ENCODE assay signal across 8 cellular contexts in the genomic region with DNA sequence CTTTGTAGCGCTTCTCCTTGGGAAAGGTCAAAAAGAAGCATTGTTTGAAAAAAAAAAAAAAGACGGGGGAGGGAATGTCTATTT. TPM values are rescaled to one million over a fixed set of nuclear protein-coding genes. Genes with fewer than 3 reads are reported as not detected.
DNase-seq lines count a peak whose midpoint lies in the region; ATAC-seq and TF ChIP-seq lines count a peak whose summit lies in the region.

A gene (minus strand): TSS at position 46 of the 84 bp plus-strand sequence. CDS start 5,302 bp downstream, outside the sequence.

- H3K4me1 Mint-ChIP-seq in neural crest cell, result peaks cover 81% of the 10 kb centered on the region
- H3K4me1 Mint-ChIP-seq in activated CD4-positive, alpha-beta T cell treated with anti-CD3 and anti-CD28 coated beads for 36 hours, result no peaks in the 10 kb centered on the region

- intact Hi-C loops in left ventricle myocardium inferior (cut with micrococcal nuclease), result no loop called here
- intact Hi-C loops in Right ventricle myocardium superior (cut with DNase I), result no loop called here
- intact Hi-C loops in esophagus muscularis mucosa (cut with DNase I), result no loop called here
- intact Hi-C loops in vagina (cut with DNase I), result no loop called here
- intact Hi-C loops in activated CD4-positive, alpha-beta T cell treated with anti-CD3 and anti-CD28 coated beads for 36 hours (cut with DNase I, micrococcal nuclease), result no loop called here

- peak within 1 kb of the TSS; percentile 66 for H3K4me3 ChIP-seq in left ventricle myocardium inferior
- H3K4me3 ChIP-seq in esophagus muscularis mucosa, result peak within 1 kb of the TSS; percentile 53 to 72 (median 63)
- H3K4me3 ChIP-seq in vagina, result peak within 1 kb of the TSS; percentile 51 to 57

- WGBS in esophagus muscularis mucosa, result 0% methylated on average over 2 of the region's 2 CpGs

- ATAC-seq in Right ventricle myocardium superior (ENCODE audit: poor library complexity) (no peak), GM18502 (IDR thresholded peaks at IDR 0.05; ENCODE audit: poor library complexity, unreplicated experiment) (no peak)
- ATAC-seq in activated CD4-positive, alpha-beta T cell treated with anti-CD3 and anti-CD28 coated beads for 36 hours, result no peak

- no peaks in the 10 kb centered on the region for H3K9me3 Mint-ChIP-seq in neural crest cell
- H3K9me3 Mint-ChIP-seq in activated CD4-positive, alpha-beta T cell treated with anti-CD3 and anti-CD28 coated beads for 36 hours (ENCODE audit: low read depth), result peaks cover 4% of the 10 kb centered on the region

- peak within 1 kb of the TSS; percentile 97 for H3K4me3 Mint-ChIP-seq in neural crest cell
- H3K4me3 Mint-ChIP-seq in activated CD4-positive, alpha-beta T cell treated with anti-CD3 and anti-CD28 coated beads for 36 hours, result no peak within 1 kb of the TSS

- POLR2A ChIA-PET in activated CD4-positive, alpha-beta T cell treated with anti-CD3 and anti-CD28 coated beads for 36 hours (lab: Charles Lee), result no interaction called here

- peak within 1 kb of the TSS; percentile 89 for H3K27ac Mint-ChIP-seq in neural crest cell (ENCODE audit: unreplicated experiment)
- H3K27ac Mint-ChIP-seq in activated CD4-positive, alpha-beta T cell treated with anti-CD3 and anti-CD28 coated beads for 36 hours, result no peak within 1 kb of the TSS

- peak within 1 kb of the TSS; percentile 76 for H3K27ac ChIP-seq in left ventricle myocardium inferior (replicated peaks)
- H3K27ac ChIP-seq in esophagus muscularis mucosa (replicated peaks in 1 of 4), result peak within 1 kb of the TSS; percentile 77 to 86 (median 83)
- peak within 1 kb of the TSS; percentile 82 for H3K27ac ChIP-seq in vagina

- TF ChIP-seq CTCF in left ventricle myocardium inferior (IDR thresholded peaks at IDR 0.05; ENCODE audit: borderline replicate concordance) (no peak), esophagus muscularis mucosa (IDR thresholded peaks at IDR 0.05) (no peak), neural crest cell (conservative IDR thresholded peaks at IDR 0.05) (no peak), vagina (IDR thresholded peaks at IDR 0.05) (no peak)

- H3K9me3 ChIP-seq in left ventricle myocardium inferior (replicated peaks), result no peaks in the 10 kb centered on the region
- H3K9me3 ChIP-seq in esophagus muscularis mucosa, result no peaks in the 10 kb centered on the region
- H3K9me3 ChIP-seq in vagina, result no peaks in the 10 kb centered on the region

- TF ChIP-seq POLR2A in esophagus muscularis mucosa (IDR thresholded peaks at IDR 0.05; ENCODE audit: low read depth) (no peak), vagina (IDR thresholded peaks at IDR 0.05) (no peak)

- CTCF ChIA-PET in activated CD4-positive, alpha-beta T cell treated with anti-CD3 and anti-CD28 coated beads for 36 hours (lab: Charles Lee), result interaction anchor here (0.7 kb wide), 1 partner anchor 15 kb away, joined by 3 read pairs; no protein-coding TSS in a partner anchor

- DNase-seq in left ventricle myocardium inferior (no peak), Right ventricle myocardium superior (no peak), esophagus muscularis mucosa (ENCODE audit: extremely low spot score) (no peak), neural crest cell (ENCODE audit: low read depth, low spot score) (no peak), vagina (ENCODE audit: extremely low spot score in 2 of 2) (no peak), SIG-M5 treated with dmso at 0.1 percent for 504 hours (lab: John Stamatoyannopoulos, UW; ENCODE audit: unreplicated experiment) (no peak)
- no peak for DNase-seq in activated CD4-positive, alpha-beta T cell treated with anti-CD3 and anti-CD28 coated beads for 36 hours

- H3K36me3 Mint-ChIP-seq in neural crest cell (ENCODE audit: low read depth), result no peaks in the 10 kb centered on the region
- H3K36me3 Mint-ChIP-seq in activated CD4-positive, alpha-beta T cell treated with anti-CD3 and anti-CD28 coated beads for 36 hours (ENCODE audit: low read depth), result peaks cover 2% of the 10 kb centered on the region

- H3K4me1 ChIP-seq in left ventricle myocardium inferior (peaks cover 23% of the 10 kb centered on the region), esophagus muscularis mucosa (peaks cover 7 to 66% (median 46%) of the 10 kb centered on the region in 4 donors), vagina (peaks cover 4% of the 10 kb centered on the region)

- peaks cover 36% of the 10 kb centered on the region for H3K27me3 Mint-ChIP-seq in neural crest cell (ENCODE audit: low read depth)
- H3K27me3 Mint-ChIP-seq in activated CD4-positive, alpha-beta T cell treated with anti-CD3 and anti-CD28 coated beads for 36 hours, result peaks cover 51% of the 10 kb centered on the region

- peaks cover 72% of the 10 kb centered on the region for H3K27me3 ChIP-seq in left ventricle myocardium inferior (ENCODE audit: low read depth)
- no peaks in the 10 kb centered on the region for H3K27me3 ChIP-seq in esophagus muscularis mucosa
- H3K27me3 ChIP-seq in vagina, result no peaks in the 10 kb centered on the region

- no peak for TF ChIP-seq EP300 in esophagus muscularis mucosa (IDR thresholded peaks at IDR 0.05)

- H3K36me3 ChIP-seq in left ventricle myocardium inferior (no peaks in the 10 kb centered on the region), esophagus muscularis mucosa (no peaks in the 10 kb centered on the region), vagina (no peaks in the 10 kb centered on the region)

RNA-seq across cellular contexts. Expression of the gene that starts here (rescaled TPM):
- 1.5 TPM for total RNA-seq in left ventricle myocardium inferior
- 2.3 TPM for total RNA-seq in Right ventricle myocardium superior
- total RNA-seq in esophagus muscularis mucosa, result 100 to 1,000 TPM in 3 of 4 donors, 10 to 100 TPM in 1; 66.1 to 152 (median 138) TPM
- 26.5 and 34.1 TPM in 2 replicates for total RNA-seq in neural crest cell
- 73.7 TPM for total RNA-seq in vagina
- total RNA-seq in activated CD4-positive, alpha-beta T cell treated with anti-CD3 and anti-CD28 coated beads for 36 hours, result not detected
